Comparison of ENCODE assay signal across 1 cellular context in genomic region chr17:47620503-47621245, GRCh38.
TF ChIP-seq lines count a peak whose summit lies in the region.

No MANE protein-coding gene starts in this region.

TF ChIP-seq in SK-N-SH, 30 proteins besides CTCF, POLR2A, EP300 and RAD21 (continued from another document):
- no peak for TF ChIP-seq SMC3 (IDR thresholded peaks at IDR 0.05; ENCODE audit: low read depth, low read length)
